In genomic region chr16:12064291-12064690, GRCh38 we compare ENCODE assay signal across 14 cellular contexts.
DNase-seq lines count a peak whose midpoint lies in the region; ATAC-seq and TF ChIP-seq lines count a peak whose summit lies in the region.
"Had no signal": no experiment of that assay in that cellular context is flagged by ENCODE, and none has a peak within 500 bp of the region (broad histone marks: within the 10 kb centered on the region; RNA-seq: fewer than 3 reads in every experiment).

No MANE protein-coding gene starts in this region.

- peaks cover 71% of the 10 kb centered on the region for H3K4me1 Mint-ChIP-seq in dendritic cell treated with granulocyte-macrophage colony-stimulating factor and Interleukin-4, amounts not matched to agents 40 ng/mL and 50 ng/mL, for 4 days (ENCODE audit: low read depth)
- H3K4me1 Mint-ChIP-seq in stimulated activated naive B cell treated with anti-CD40 and anti-IgM and Interleukin-4, amounts not matched to agents 10 μg/mL and 1 μg/mL and 100 μg/mL, for 72 hours: peaks cover 47 to 67% of the 10 kb centered on the region in 2 donors

- H3K4me3 ChIP-seq in left ventricle myocardium inferior: no peak overlapping the region
- H3K4me3 ChIP-seq: BLaER1 treated with 17β-estradiol and CSF1 and Interleukin-3, amounts not matched to agents 10 nM and 100 nM had no signal

- no peak overlapping the region for H3K27ac ChIP-seq in left ventricle myocardium inferior (replicated peaks)
- H3K27ac ChIP-seq: BLaER1 treated with 17β-estradiol and CSF1 and Interleukin-3, amounts not matched to agents 10 nM and 100 nM had no signal

- DNase-seq in cardiac septum (ENCODE audit: low spot score) (peak; percentile 67), left ventricle myocardium inferior (no peak), T-helper 1 cell (no peak), NCI-H2227 (lab: John Stamatoyannopoulos, UW; ENCODE audit: unreplicated experiment) (no peak), anterior cingulate cortex (lab: John Stamatoyannopoulos, UW) (no peak)
- no peak for DNase-seq in stimulated activated naive B cell treated with anti-CD40 and anti-IgM and Interleukin-4, amounts not matched to agents 10 μg/mL and 1 μg/mL and 100 μg/mL, for 72 hours
- DNase-seq: ACHN; Calu3; CD4-positive, alpha-beta T cell; DMS 273 treated with DMSO at 0.1 percent for 48 hours had no signal

- H3K27me3 Mint-ChIP-seq in dendritic cell treated with granulocyte-macrophage colony-stimulating factor and Interleukin-4, amounts not matched to agents 40 ng/mL and 50 ng/mL, for 4 days: no peaks in the 10 kb centered on the region
- no peaks in the 10 kb centered on the region for H3K27me3 Mint-ChIP-seq in stimulated activated naive B cell treated with anti-CD40 and anti-IgM and Interleukin-4, amounts not matched to agents 10 μg/mL and 1 μg/mL and 100 μg/mL, for 72 hours
- H3K27me3 Mint-ChIP-seq: CD4-positive, alpha-beta T cell had no signal

- TF ChIP-seq CTCF in left ventricle myocardium inferior (IDR thresholded peaks at IDR 0.05; ENCODE audit: borderline replicate concordance): no peak

- H3K4me3 Mint-ChIP-seq in dendritic cell treated with granulocyte-macrophage colony-stimulating factor and Interleukin-4, amounts not matched to agents 40 ng/mL and 50 ng/mL, for 4 days: no peak overlapping the region
- H3K4me3 Mint-ChIP-seq in stimulated activated naive B cell treated with anti-CD40 and anti-IgM and Interleukin-4, amounts not matched to agents 10 μg/mL and 1 μg/mL and 100 μg/mL, for 72 hours: no peak overlapping the region
- H3K4me3 Mint-ChIP-seq: CD4-positive, alpha-beta T cell had no signal

- no peaks in the 10 kb centered on the region for H3K27me3 ChIP-seq in left ventricle myocardium inferior (ENCODE audit: low read depth)
- H3K27me3 ChIP-seq: BLaER1 treated with 17β-estradiol and CSF1 and Interleukin-3, amounts not matched to agents 10 nM and 100 nM had no signal

- H3K36me3 Mint-ChIP-seq in dendritic cell treated with granulocyte-macrophage colony-stimulating factor and Interleukin-4, amounts not matched to agents 40 ng/mL and 50 ng/mL, for 4 days (ENCODE audit: low read depth): peaks cover 83% of the 10 kb centered on the region
- H3K36me3 Mint-ChIP-seq in stimulated activated naive B cell treated with anti-CD40 and anti-IgM and Interleukin-4, amounts not matched to agents 10 μg/mL and 1 μg/mL and 100 μg/mL, for 72 hours: peaks cover 37 to 61% of the 10 kb centered on the region in 2 donors

- intact Hi-C loops in cardiac septum (cut with DNase I) (loop anchor here (10.0 kb wide), 2 partner anchors 189 to 659 kb away; no protein-coding TSS in a partner anchor), left ventricle myocardium inferior (cut with micrococcal nuclease) (no loop called here)
- intact Hi-C loops in dendritic cell treated with granulocyte-macrophage colony-stimulating factor and Interleukin-4, amounts not matched to agents 40 ng/mL and 50 ng/mL, for 4 days (cut with micrococcal nuclease): no loop called here

- peak overlapping the region; percentile 85 for H3K27ac Mint-ChIP-seq in dendritic cell treated with granulocyte-macrophage colony-stimulating factor and Interleukin-4, amounts not matched to agents 40 ng/mL and 50 ng/mL, for 4 days
- peak overlapping the region; percentile 91 for H3K27ac Mint-ChIP-seq in stimulated activated naive B cell treated with anti-CD40 and anti-IgM and Interleukin-4, amounts not matched to agents 10 μg/mL and 1 μg/mL and 100 μg/mL, for 72 hours
- H3K27ac Mint-ChIP-seq: CD4-positive, alpha-beta T cell had no signal

- H3K4me1 ChIP-seq in left ventricle myocardium inferior: peaks cover 32% of the 10 kb centered on the region

- ATAC-seq in stimulated activated naive B cell treated with anti-CD40 and anti-IgM and Interleukin-4, amounts not matched to agents 10 μg/mL and 1 μg/mL and 100 μg/mL, for 72 hours (replicated peaks): no peak
- ATAC-seq in HG03378 (IDR thresholded peaks at IDR 0.05; ENCODE audit: unreplicated experiment): no peak
- ATAC-seq: HCT116 had no signal

- H3K9me3 Mint-ChIP-seq in dendritic cell treated with granulocyte-macrophage colony-stimulating factor and Interleukin-4, amounts not matched to agents 40 ng/mL and 50 ng/mL, for 4 days: no peaks in the 10 kb centered on the region
- no peaks in the 10 kb centered on the region for H3K9me3 Mint-ChIP-seq in stimulated activated naive B cell treated with anti-CD40 and anti-IgM and Interleukin-4, amounts not matched to agents 10 μg/mL and 1 μg/mL and 100 μg/mL, for 72 hours
- H3K9me3 Mint-ChIP-seq: CD4-positive, alpha-beta T cell had no signal

- H3K36me3 ChIP-seq in left ventricle myocardium inferior: peaks cover 6% of the 10 kb centered on the region

- no peaks in the 10 kb centered on the region for H3K9me3 ChIP-seq in left ventricle myocardium inferior (replicated peaks)
- H3K9me3 ChIP-seq: BLaER1 treated with 17β-estradiol and CSF1 and Interleukin-3, amounts not matched to agents 10 nM and 100 nM had no signal
